1 cellular context compared by ENCODE assay signal in genomic region chr21:45356653-45357435, GRCh38.
A peak's percentile ranks its signal among the peaks of the same experiment; 100 is the strongest.
TF ChIP-seq lines count a peak whose summit lies in the region.

No MANE protein-coding gene starts in this region.

TF ChIP-seq in HepG2, 621 proteins besides CTCF, POLR2A, EP300 and RAD21 (continued from another document and continues in another):
- TF ChIP-seq PBX2 (CRISPR knock-in tag; IDR thresholded peaks at IDR 0.05) (no peak), PHF5A (CRISPR knock-in tag; IDR thresholded peaks at IDR 0.05; ENCODE audit: low read depth, unreplicated experiment) (no peak), ETS1 (CRISPR knock-in tag; IDR thresholded peaks at IDR 0.05) (no peak), ZBTB40 (IDR thresholded peaks at IDR 0.05) (no peak), ZBTB40 (CRISPR knock-in tag; IDR thresholded peaks at IDR 0.05) (no peak), SRSF1 (optimal IDR thresholded peaks at IDR 0.05; ENCODE audit: low read depth, low read length) (no peak), ZNF552 (CRISPR knock-in tag; IDR thresholded peaks at IDR 0.05; ENCODE audit: borderline replicate concordance) (no peak), MIER3 (CRISPR knock-in tag; IDR thresholded peaks at IDR 0.05; ENCODE audit: borderline replicate concordance) (0 out of 2 replicates have a peak, but pooled peaks have one; percentile 57), ZNF709 (CRISPR knock-in tag; IDR thresholded peaks at IDR 0.05) (no peak), MED8 (CRISPR knock-in tag; IDR thresholded peaks at IDR 0.05; ENCODE audit: insufficient replicate concordance) (no peak), ZNF674 (CRISPR knock-in tag; IDR thresholded peaks at IDR 0.05; ENCODE audit: low read depth) (no peak), MXD4 (CRISPR knock-in tag; IDR thresholded peaks at IDR 0.05) (0 out of 2 replicates have a peak, but pooled peaks have one; percentile 18), PRDM4 (CRISPR knock-in tag; IDR thresholded peaks at IDR 0.05; ENCODE audit: borderline replicate concordance) (no peak), ZNF768 (CRISPR knock-in tag; IDR thresholded peaks at IDR 0.05) (no peak), AKAP8 (CRISPR knock-in tag; IDR thresholded peaks at IDR 0.05) (no peak), ZNF775 (CRISPR knock-in tag; IDR thresholded peaks at IDR 0.05; ENCODE audit: borderline replicate concordance) (no peak), ZBTB38 (CRISPR knock-in tag; IDR thresholded peaks at IDR 0.05) (0 out of 2 replicates have a peak, but pooled peaks have one; percentile 17), JUNB (CRISPR knock-in tag; IDR thresholded peaks at IDR 0.05; ENCODE audit: borderline replicate concordance) (no peak), GFI1 (CRISPR knock-in tag; IDR thresholded peaks at IDR 0.05; ENCODE audit: borderline replicate concordance) (no peak), ZNF143 (CRISPR knock-in tag; IDR thresholded peaks at IDR 0.05) (no peak), TFDP1 (CRISPR knock-in tag; IDR thresholded peaks at IDR 0.05; ENCODE audit: borderline replicate concordance) (no peak), IRF1 (CRISPR knock-in tag; IDR thresholded peaks at IDR 0.05; ENCODE audit: low read depth) (no peak), HMGXB3 (CRISPR knock-in tag; IDR thresholded peaks at IDR 0.05; ENCODE audit: borderline replicate concordance) (0 out of 2 replicates have a peak, but pooled peaks have one; percentile 34), ZNF263 (CRISPR knock-in tag; IDR thresholded peaks at IDR 0.05) (peak; percentile 74; the same call in 1 of the 2 replicates), ZSCAN22 (CRISPR knock-in tag; IDR thresholded peaks at IDR 0.05) (no peak), ZNF724P (CRISPR knock-in tag; IDR thresholded peaks at IDR 0.05; ENCODE audit: borderline replicate concordance) (no peak), ZNF816 (CRISPR knock-in tag; IDR thresholded peaks at IDR 0.05; ENCODE audit: borderline replicate concordance) (no peak), NR2F2 (IDR thresholded peaks at IDR 0.05; ENCODE audit: borderline replicate concordance, low read depth) (no peak), KAT8 (CRISPR knock-in tag; IDR thresholded peaks at IDR 0.05) (peak; percentile 43; the same call in 1 of the 2 replicates), ZFP37 (CRISPR knock-in tag; IDR thresholded peaks at IDR 0.05; ENCODE audit: borderline replicate concordance) (no peak), ARID2 (CRISPR knock-in tag; IDR thresholded peaks at IDR 0.05; ENCODE audit: borderline replicate concordance) (no peak), ZIK1 (CRISPR knock-in tag; IDR thresholded peaks at IDR 0.05; ENCODE audit: borderline replicate concordance, low read depth) (no peak), ATF6 (CRISPR knock-in tag; conservative IDR thresholded peaks at IDR 0.05) (no peak), SMAD1 (CRISPR knock-in tag; IDR thresholded peaks at IDR 0.05; ENCODE audit: borderline replicate concordance, low read depth) (no peak)
